Comparison of ENCODE assay signal across 2 cellular contexts in genomic region chr6:90159452-90159851, GRCh38.
TF ChIP-seq lines count a peak whose summit lies in the region.

No MANE protein-coding gene starts in this region.

TF ChIP-seq in endothelial cell of umbilical vein, 7 proteins besides CTCF, POLR2A, EP300 and RAD21:
- no peak for TF ChIP-seq POLR2AphosphoS5 (IDR thresholded peaks at IDR 0.05; ENCODE audit: insufficient read depth, low read depth, low read length)
- TF ChIP-seq JUN (IDR thresholded peaks at IDR 0.05; ENCODE audit: borderline replicate concordance, insufficient read depth, insufficient read length, low read depth), result no peak
- no peak for TF ChIP-seq FOS (IDR thresholded peaks at IDR 0.05; ENCODE audit: borderline replicate concordance, insufficient read depth, low read length)
- no peak for TF ChIP-seq EZH2 (IDR thresholded peaks at IDR 0.05; ENCODE audit: borderline replicate concordance, low read depth, low read length, severe bottlenecking)
- TF ChIP-seq GATA2 (IDR thresholded peaks at IDR 0.05; ENCODE audit: insufficient read depth, insufficient read length, low read depth, low read length), result no peak

TF ChIP-seq in HEK293T, 16 proteins besides CTCF, POLR2A, EP300 and RAD21:
- TF ChIP-seq TARDBP (IDR thresholded peaks at IDR 0.05) (no peak), CTBP1 (IDR thresholded peaks at IDR 0.05; ENCODE audit: borderline replicate concordance) (no peak), LEF1 (IDR thresholded peaks at IDR 0.05; ENCODE audit: borderline replicate concordance) (no peak), HDGF (IDR thresholded peaks at IDR 0.05; ENCODE audit: borderline replicate concordance) (no peak), FOXK2 (IDR thresholded peaks at IDR 0.05) (no peak), ARNT (IDR thresholded peaks at IDR 0.05) (no peak), FOXM1 (IDR thresholded peaks at IDR 0.05; ENCODE audit: borderline replicate concordance) (no peak), L3MBTL2 (conservative IDR thresholded peaks at IDR 0.05) (no peak)
